1 cellular context compared by ENCODE assay signal in genomic region chr19:2790194-2790556, GRCh38.
TF ChIP-seq lines count a peak whose summit lies in the region.

No MANE protein-coding gene starts in this region.

TF ChIP-seq in H1, 55 proteins besides CTCF, POLR2A, EP300 and RAD21:
- TF ChIP-seq SAP30 (IDR thresholded peaks at IDR 0.05; ENCODE audit: insufficient read depth, insufficient replicate concordance, low read length), result no peak
- no peak for TF ChIP-seq EZH2 (IDR thresholded peaks at IDR 0.05; ENCODE audit: low read depth, low read length, severe bottlenecking)
- TF ChIP-seq, protein P1, sequence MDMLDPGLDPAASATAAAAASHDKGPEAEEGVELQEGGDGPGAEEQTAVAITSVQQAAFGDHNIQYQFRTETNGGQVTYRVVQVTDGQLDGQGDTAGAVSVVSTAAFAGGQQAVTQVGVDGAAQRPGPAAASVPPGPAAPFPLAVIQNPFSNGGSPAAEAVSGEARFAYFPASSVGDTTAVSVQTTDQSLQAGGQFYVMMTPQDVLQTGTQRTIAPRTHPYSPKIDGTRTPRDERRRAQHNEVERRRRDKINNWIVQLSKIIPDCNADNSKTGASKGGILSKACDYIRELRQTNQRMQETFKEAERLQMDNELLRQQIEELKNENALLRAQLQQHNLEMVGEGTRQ (IDR thresholded peaks at IDR 0.05; ENCODE audit: low read length), result no peak
- no peak for TF ChIP-seq KDM4A (IDR thresholded peaks at IDR 0.05; ENCODE audit: low read depth, low read length, severe bottlenecking)
- TF ChIP-seq HDAC2 (IDR thresholded peaks at IDR 0.05; ENCODE audit: borderline replicate concordance in 1 of 2, low read depth in 2 of 2, low read length in 2 of 2), result no peak
- TF ChIP-seq JUN (IDR thresholded peaks at IDR 0.05; ENCODE audit: low read depth, low read length), result no peak
- no peak for TF ChIP-seq NANOG (IDR thresholded peaks at IDR 0.05; ENCODE audit: insufficient read depth, low read depth, low read length, poor library complexity, severe bottlenecking)
